In genomic region chr16:63614421-63614820, GRCh38 we compare ENCODE assay signal across 20 cellular contexts.
DNase-seq lines count a peak whose midpoint lies in the region; ATAC-seq and TF ChIP-seq lines count a peak whose summit lies in the region.
"Had no signal": no experiment of that assay in that cellular context is flagged by ENCODE, and none has a peak within 500 bp of the region (broad histone marks: within the 10 kb centered on the region; RNA-seq: fewer than 3 reads in every experiment).

No MANE protein-coding gene starts in this region.

- H3K9me3 ChIP-seq in Karpas-422 (ENCODE audit: low read length) (no peaks in the 10 kb centered on the region), vagina (no peaks in the 10 kb centered on the region)
- H3K9me3 ChIP-seq: Peyer's patch had no signal

- H3K27me3 ChIP-seq in Karpas-422 (ENCODE audit: low read length): no peaks in the 10 kb centered on the region
- H3K27me3 ChIP-seq in vagina: no peaks in the 10 kb centered on the region
- H3K27me3 ChIP-seq: Peyer's patch had no signal

- DNase-seq in Karpas-422 (no peak), astrocyte of the hippocampus (ENCODE audit: low read depth, low spot score) (peak; percentile 7), fibroblast of peridontal ligament (ENCODE audit: extremely low read depth) (peak; percentile 8), renal cortical epithelial cell (ENCODE audit: low read depth) (peak; percentile 72), NCI-H1048 (lab: John Stamatoyannopoulos, UW) (no peak), vagina (ENCODE audit: extremely low spot score in 2 of 2) (no peak)
- DNase-seq in activated CD4-positive, alpha-beta T cell treated with anti-CD3 and anti-CD28 coated beads for 48 hours: no peak
- DNase-seq: C1 segment of cervical spinal cord; Calu3; CD8-positive, alpha-beta T cell; DMS153; GDM1; MM.1S; NCI-H1092 treated with DMSO at 0.1 percent for 48 hours; NCI-H2081 treated with DMSO at 0.1 percent for 48 hours; NCI-H2171 treated with DMSO at 0.1 percent for 48 hours; NCI-H524 treated with DMSO at 0.1 percent for 48 hours; NCI-H82; Peyer's patch had no signal

- no peak for ATAC-seq in GM18519 (IDR thresholded peaks at IDR 0.05; ENCODE audit: low FRiP score, unreplicated experiment)
- ATAC-seq: CD8-positive, alpha-beta T cell had no signal

- H3K36me3 ChIP-seq in Karpas-422 (ENCODE audit: insufficient read depth, low read length) (no peaks in the 10 kb centered on the region), vagina (no peaks in the 10 kb centered on the region)
- H3K36me3 ChIP-seq: Peyer's patch had no signal

- H3K4me3 ChIP-seq in Karpas-422 (ENCODE audit: low read length) (no peak overlapping the region), vagina (no peak overlapping the region)
- H3K4me3 ChIP-seq: Peyer's patch had no signal

- no peak for TF ChIP-seq POLR2A in vagina (IDR thresholded peaks at IDR 0.05)

- no peak overlapping the region for H3K9ac ChIP-seq in Karpas-422 (ENCODE audit: low read length)

- intact Hi-C loops in vagina (cut with DNase I): no loop called here

- H3K4me1 ChIP-seq in Karpas-422 (ENCODE audit: low read length) (peaks cover 21% of the 10 kb centered on the region), vagina (no peaks in the 10 kb centered on the region)
- H3K4me1 ChIP-seq: Peyer's patch had no signal

- H3K27ac ChIP-seq in Karpas-422 (ENCODE audit: low read length): no peak overlapping the region
- H3K27ac ChIP-seq in vagina: no peak overlapping the region
- H3K27ac ChIP-seq: Peyer's patch had no signal

- H3K9me2 ChIP-seq in Karpas-422 (replicated peaks; ENCODE audit: insufficient read depth, low read length): no peaks in the 10 kb centered on the region

- H3K4me2 ChIP-seq in Karpas-422 (ENCODE audit: low read depth, low read length, poor library complexity, severe bottlenecking): no peak overlapping the region

- no peaks in the 10 kb centered on the region for H4K20me1 ChIP-seq in Karpas-422 (ENCODE audit: insufficient read depth, low read depth, low read length)

- no peaks in the 10 kb centered on the region for H3K79me2 ChIP-seq in Karpas-422 (ENCODE audit: low read length)

- peak overlapping the region; percentile 21; the same call in 1 of the 2 replicates for H2AFZ ChIP-seq in Karpas-422 (ENCODE audit: low read length)

- no peak for TF ChIP-seq CTCF in vagina (IDR thresholded peaks at IDR 0.05)

Comparison
In these comparisons a context has a peak if more than half of its experiments do, and no peak if none do; other contexts are left out.
1. DNase-seq: peak in astrocyte of the hippocampus (single experiment), fibroblast of peridontal ligament (single experiment) and renal cortical epithelial cell (single experiment); none in Karpas-422 (single experiment), activated CD4-positive, alpha-beta T cell treated with anti-CD3 and anti-CD28 coated beads for 48 hours (single experiment), NCI-H1048 (single experiment) and vagina (0 of 2).